20 cellular contexts compared by ENCODE assay signal in genomic region chr3:13105851-13106250, GRCh38. TPM values are rescaled to one million over a fixed set of nuclear protein-coding genes. Genes with fewer than 3 reads are reported as not detected.
DNase-seq lines count a peak whose midpoint lies in the region; ATAC-seq and TF ChIP-seq lines count a peak whose summit lies in the region.
"Had no signal": no experiment of that assay in that cellular context is flagged by ENCODE, and none has a peak within 500 bp of the region (broad histone marks: within the 10 kb centered on the region; RNA-seq: fewer than 3 reads in every experiment).

No MANE protein-coding gene starts in this region.

- no peak overlapping the region for H3K27ac Mint-ChIP-seq in chondrocyte (ENCODE audit: unreplicated experiment)
- H3K27ac Mint-ChIP-seq: activated CD4-positive, alpha-beta T cell treated with anti-CD3 and anti-CD28 coated beads, Interleukin-2, amount 10 ng/mL, durations not matched to agents 24 days and 14 days; stimulated activated effector memory CD8-positive, alpha-beta T cell treated with anti-CD3 and anti-CD28 coated beads, Interleukin-12 subunit alpha, Interleukin-12 subunit beta, amount 100 ng/mL, for 72 hours had no signal

- no peaks in the 10 kb centered on the region for H3K79me2 ChIP-seq in mammary epithelial cell (ENCODE audit: insufficient read depth, low read length)

- H3K79me1 ChIP-seq in neuronal stem cell (ENCODE audit: low read depth, low read length), result no peaks in the 10 kb centered on the region

- ATAC-seq in GM18520 (IDR thresholded peaks at IDR 0.05; ENCODE audit: unreplicated experiment) (no peak), HG02642 (IDR thresholded peaks at IDR 0.05; ENCODE audit: poor library complexity, unreplicated experiment) (no peak)
- ATAC-seq: SK-N-SH treated with all-trans-retinoic acid at 6 μM for 48 hours; stimulated activated effector memory CD8-positive, alpha-beta T cell treated with anti-CD3 and anti-CD28 coated beads, Interleukin-12 subunit alpha, Interleukin-12 subunit beta, amount 100 ng/mL, for 72 hours had no signal

- no peak overlapping the region for H2BK15ac ChIP-seq in neuronal stem cell (ENCODE audit: low read length)

- peaks cover 0 to 1% of the 10 kb centered on the region in 2 donors for H3K4me1 ChIP-seq in neuronal stem cell (ENCODE audit: control insufficient read depth in 2 of 2, insufficient read depth in 1 of 2, low read depth in 1 of 2, low read length in 2 of 2)
- H3K4me1 ChIP-seq in mammary epithelial cell (ENCODE audit: insufficient read depth, low read length), result no peaks in the 10 kb centered on the region
- H3K4me1 ChIP-seq: thyroid gland had no signal

- H3K4me3 Mint-ChIP-seq in chondrocyte (ENCODE audit: unreplicated experiment), result no peak overlapping the region
- H3K4me3 Mint-ChIP-seq: activated CD4-positive, alpha-beta T cell treated with anti-CD3 and anti-CD28 coated beads, Interleukin-2, amount 10 ng/mL, durations not matched to agents 24 days and 14 days; B cell; neural crest cell; stimulated activated effector memory CD8-positive, alpha-beta T cell treated with anti-CD3 and anti-CD28 coated beads, Interleukin-12 subunit alpha, Interleukin-12 subunit beta, amount 100 ng/mL, for 72 hours had no signal

- no peak overlapping the region for H3K18ac ChIP-seq in neuronal stem cell (ENCODE audit: low read length)

- dilution Hi-C loops in mammary epithelial cell (cut with HindIII; ENCODE audit: low sequenced_read_pairs), result no loop called here

- H3K36me3 Mint-ChIP-seq in chondrocyte (ENCODE audit: low read depth), result peaks cover 3% of the 10 kb centered on the region
- H3K36me3 Mint-ChIP-seq: stimulated activated effector memory CD8-positive, alpha-beta T cell treated with anti-CD3 and anti-CD28 coated beads, Interleukin-12 subunit alpha, Interleukin-12 subunit beta, amount 100 ng/mL, for 72 hours had no signal

- DNase-seq in DMS 273 (lab: John Stamatoyannopoulos, UW; ENCODE audit: unreplicated experiment), result peak; percentile 49
- DNase-seq in DMS 273 treated with DMSO at 0.1 percent for 48 hours (lab: John Stamatoyannopoulos, UW), result no peak
- DNase-seq in chondrocyte (ENCODE audit: low spot score), result peak; percentile 33
- no peak for DNase-seq in neuronal stem cell (ENCODE audit: low spot score)
- no peak for DNase-seq in mammary epithelial cell
- DNase-seq: activated CD4-positive, alpha-beta T cell treated with anti-CD3 and anti-CD28 coated beads, Interleukin-2, amount 10 ng/mL, durations not matched to agents 24 days and 14 days; activated CD8-positive, alpha-beta memory T cell treated with anti-CD3 and anti-CD28 coated beads, Interleukin-2, amount 50 U/mL, for 4 hours; cerebellar nuclear complex; effector memory CD4-positive, alpha-beta T cell; NCI-H526 treated with DMSO at 0.1 percent for 48 hours; thyroid gland had no signal

- H3K4me1 Mint-ChIP-seq in chondrocyte (ENCODE audit: low read depth), result no peaks in the 10 kb centered on the region

- CTCF ChIA-PET in mammary epithelial cell (lab: Charles Lee; ENCODE audit: low non-redundant PET), result no interaction called here

- H3K14ac ChIP-seq in neuronal stem cell (ENCODE audit: low read length), result no peak overlapping the region

- no peak overlapping the region for H3K23ac ChIP-seq in neuronal stem cell (ENCODE audit: low read depth, low read length, poor library complexity)

- H3K36me3 ChIP-seq in neuronal stem cell (replicated peaks in 1 of 2; ENCODE audit: control insufficient read depth in 2 of 2, insufficient read depth in 2 of 2, low read length in 2 of 2), result no peaks in the 10 kb centered on the region
- H3K36me3 ChIP-seq in mammary epithelial cell (ENCODE audit: insufficient read depth, low read length), result no peaks in the 10 kb centered on the region
- H3K36me3 ChIP-seq: Peyer's patch, thyroid gland had no signal

- H2AFZ ChIP-seq in neuronal stem cell (ENCODE audit: low read length) (no peak overlapping the region), mammary epithelial cell (ENCODE audit: low read depth, low read length) (no peak overlapping the region)

- H3K9ac ChIP-seq in neuronal stem cell (ENCODE audit: low read depth, low read length, poor library complexity) (no peak overlapping the region), mammary epithelial cell (ENCODE audit: insufficient read depth, low read length) (no peak overlapping the region)

- no peak overlapping the region for H2BK120ac ChIP-seq in neuronal stem cell (ENCODE audit: low read depth, low read length)

- H4K8ac ChIP-seq in neuronal stem cell (ENCODE audit: low read depth, low read length), result no peak overlapping the region

- H2BK12ac ChIP-seq in neuronal stem cell (ENCODE audit: low read length), result no peak overlapping the region

- peaks cover 15% of the 10 kb centered on the region for H3K27me3 Mint-ChIP-seq in chondrocyte (ENCODE audit: low read depth)
- H3K27me3 Mint-ChIP-seq: B cell had no signal

- H3K27ac ChIP-seq in neuronal stem cell (replicated peaks; ENCODE audit: low read length) (no peak overlapping the region), mammary epithelial cell (ENCODE audit: insufficient read depth, low read depth, low read length) (no peak overlapping the region)
- H3K27ac ChIP-seq: 22Rv1, Peyer's patch, thyroid gland had no signal

- BruUV-seq in mammary epithelial cell (replicated peaks; lab: Mats Ljungman, UMichigan), result no TSS peak

- no peak overlapping the region for H3K4me2 ChIP-seq in neuronal stem cell (ENCODE audit: insufficient read depth, low read length, poor library complexity, severe bottlenecking)
- no peak overlapping the region for H3K4me2 ChIP-seq in mammary epithelial cell (ENCODE audit: insufficient read depth, low read depth, low read length)

- intact Hi-C loops in mammary epithelial cell (cut with micrococcal nuclease), result no loop called here

- H3K9me3 ChIP-seq in neuronal stem cell (replicated peaks in 1 of 2; ENCODE audit: control insufficient read depth in 2 of 2, insufficient read depth in 1 of 2, low read depth in 1 of 2, low read length in 2 of 2) (no peaks in the 10 kb centered on the region), mammary epithelial cell (replicated peaks; ENCODE audit: insufficient read depth, low read length) (no peaks in the 10 kb centered on the region)
- H3K9me3 ChIP-seq: Peyer's patch, thyroid gland had no signal

- no CpG with 5 or more reads among the region's 5 CpGs for WGBS in neuronal stem cell (ENCODE audit: extremely low coverage in 2 of 2, insufficient read length in 2 of 2, insufficient replicate concordance in 1 of 2), 2 donors
- WGBS in mammary epithelial cell (ENCODE audit: low coverage, missing lambda C conversion rate), result 97% methylated on average over 4 of the region's 5 CpGs

- H2AK5ac ChIP-seq in neuronal stem cell (ENCODE audit: low read depth, low read length), result peak overlapping the region; percentile 60

- H4K20me1 ChIP-seq in mammary epithelial cell (ENCODE audit: insufficient read depth, low read length), result no peaks in the 10 kb centered on the region

- H3K4ac ChIP-seq in neuronal stem cell (ENCODE audit: low read length), result no peak overlapping the region

- no peak overlapping the region for H2BK5ac ChIP-seq in neuronal stem cell (ENCODE audit: low read length)

- TF ChIP-seq CTCF in LNCAP (IDR thresholded peaks at IDR 0.05), result 0 out of 2 replicates have a peak, but pooled peaks have one; percentile 17
- TF ChIP-seq CTCF in chondrocyte (IDR thresholded peaks at IDR 0.05), result no peak
- no peak for TF ChIP-seq CTCF in mammary epithelial cell (conservative IDR thresholded peaks at IDR 0.05 in 1 of 2, IDR thresholded peaks at IDR 0.05 in 1 of 2; ENCODE audit: extremely low read depth in 1 of 2, insufficient read depth in 1 of 2, low read depth in 1 of 2, low read length in 2 of 2)

- peaks cover 0 to 5% (median 0%) of the 10 kb centered on the region in 3 experiments for H3K27me3 ChIP-seq in neuronal stem cell (ENCODE audit: control insufficient read depth in 3 of 3, insufficient read depth in 3 of 3, low read depth in 1 of 3, low read length in 3 of 3)
- H3K27me3 ChIP-seq in mammary epithelial cell (ENCODE audit: insufficient read depth, low read length), result no peaks in the 10 kb centered on the region
- H3K27me3 ChIP-seq: Peyer's patch, thyroid gland had no signal

- H3K9me3 Mint-ChIP-seq in chondrocyte (ENCODE audit: low read depth), result no peaks in the 10 kb centered on the region
- H3K9me3 Mint-ChIP-seq: activated CD4-positive, alpha-beta T cell treated with anti-CD3 and anti-CD28 coated beads, Interleukin-2, amount 10 ng/mL, durations not matched to agents 24 days and 14 days; neural crest cell; stimulated activated effector memory CD8-positive, alpha-beta T cell treated with anti-CD3 and anti-CD28 coated beads, Interleukin-12 subunit alpha, Interleukin-12 subunit beta, amount 100 ng/mL, for 72 hours had no signal

- H3K4me3 ChIP-seq in neuronal stem cell (ENCODE audit: low read length in 2 of 2) (no peak overlapping the region), mammary epithelial cell (replicated peaks in 1 of 3; ENCODE audit: insufficient read depth in 1 of 3, low read depth in 2 of 3, low read length in 3 of 3) (no peak overlapping the region)
- H3K4me3 ChIP-seq: Peyer's patch, thyroid gland had no signal

- in situ Hi-C loops in mammary epithelial cell (cut with MboI; ENCODE audit: low sequenced_read_pairs in 2 of 2), result no loop called here

- no peak overlapping the region for H4K91ac ChIP-seq in neuronal stem cell (ENCODE audit: low read depth, low read length, poor library complexity)

RNA-seq across cellular contexts. Expression of gene IQSEC1, which starts 32.6 kb away (rescaled TPM):
- total RNA-seq in chondrocyte, result 37.2 to 43.3 TPM (median 38.2 TPM) in 3 replicates
- 22.0 TPM for polyA plus RNA-seq in neuronal stem cell (2013, experiment 1 of 2)
- 22.8 TPM for polyA plus RNA-seq in neuronal stem cell (2013, experiment 2 of 2)
- total RNA-seq in mammary epithelial cell, result 10 to 100 TPM; 15.6 to 32.8 TPM
- polyA plus RNA-seq in mammary epithelial cell, result 4.0 TPM
- 11.0 TPM for polyA minus RNA-seq in mammary epithelial cell

Comparison
In these comparisons a context has a peak if more than half of its experiments do, and no peak if none do; other contexts are left out.
1. DNase-seq: peak in DMS 273 (single experiment) and chondrocyte (single experiment); none in DMS 273 treated with DMSO at 0.1 percent for 48 hours (single experiment), neuronal stem cell (single experiment) and mammary epithelial cell (single experiment).